19 cellular contexts compared by ENCODE assay signal in genomic region chr1:234405676-234406075, GRCh38. TPM values are rescaled to one million over a fixed set of nuclear protein-coding genes. Genes with fewer than 3 reads are reported as not detected.
DNase-seq lines count a peak whose midpoint lies in the region; ATAC-seq and TF ChIP-seq lines count a peak whose summit lies in the region.
"Had no signal": no experiment of that assay in that cellular context is flagged by ENCODE, and none has a peak within 500 bp of the region (broad histone marks: within the 10 kb centered on the region; RNA-seq: fewer than 3 reads in every experiment).

No MANE protein-coding gene starts in this region.

- peaks cover 25% of the 10 kb centered on the region for H3K4me1 ChIP-seq in DND-41 (ENCODE audit: insufficient read depth, low read length)
- H3K4me1 ChIP-seq in naive thymus-derived CD4-positive, alpha-beta T cell (ENCODE audit: control insufficient read depth in 2 of 2, insufficient read depth in 2 of 2, low read length in 2 of 2): peaks cover 11 to 63% of the 10 kb centered on the region in 2 donors
- H3K4me1 ChIP-seq: BE2C had no signal

- intact Hi-C loops in CD4-positive, alpha-beta T cell (cut with DNase I, micrococcal nuclease): loop anchor here in 1 of 2 experiments (5.0 kb wide), 1 partner anchor 33 kb away; the partner anchor contains the start of gene COA6
- intact Hi-C loops in naive thymus-derived CD4-positive, alpha-beta T cell (cut with micrococcal nuclease): loop anchor here (1.0 to 10.0 kb wide), 3 partner anchors 202 to 756 kb away; partner anchors contain the start of gene RBM34 (in 1 of the 2)

- H3K4me3 ChIP-seq in DND-41 (ENCODE audit: low read depth in 1 of 2, low read length in 2 of 2): no peak overlapping the region
- H3K4me3 ChIP-seq in naive thymus-derived CD4-positive, alpha-beta T cell (ENCODE audit: low read length): no peak overlapping the region
- H3K4me3 ChIP-seq: GM23248 had no signal

- peaks cover 62% of the 10 kb centered on the region for H3K36me3 ChIP-seq in DND-41 (ENCODE audit: insufficient read depth, low read length)
- H3K36me3 ChIP-seq in naive thymus-derived CD4-positive, alpha-beta T cell (ENCODE audit: control insufficient read depth in 2 of 3, insufficient read depth in 3 of 3, low read length in 3 of 3): no peaks in the 10 kb centered on the region
- H3K36me3 ChIP-seq: BE2C had no signal

- ATAC-seq in activated T-cell treated with anti-CD3 and anti-CD28 coated beads, Interleukin-2, amount 50 U/mL, for 72 hours (replicated peaks in 1 of 2): no peak
- no peak for ATAC-seq in CD4-positive, alpha-beta T cell (ENCODE audit: poor library complexity)
- ATAC-seq in DND-41 (ENCODE audit: insufficient read depth, low read depth): no peak
- ATAC-seq in naive thymus-derived CD4-positive, alpha-beta T cell: no peak
- no peak for ATAC-seq in HG03342 (IDR thresholded peaks at IDR 0.05; ENCODE audit: unreplicated experiment)
- ATAC-seq: Right ventricle myocardium inferior had no signal

- POLR2A ChIA-PET in CD4-positive, alpha-beta T cell (lab: Charles Lee): interaction anchor here (0.6 to 3.3 kb wide), 4 partner anchors 13 to 36 kb away, joined by 3 to 16 read pairs (median 4); partner anchors contain the start of gene COA6
- POLR2A ChIA-PET in naive thymus-derived CD4-positive, alpha-beta T cell (lab: Charles Lee): interaction anchor here (0.6 to 8.9 kb wide), 6 partner anchors 10 to 755 kb away, joined by 3 to 124 read pairs (median 8); partner anchors contain the start of genes COA6 and RBM34

- H3K36me3 Mint-ChIP-seq in activated T-cell treated with anti-CD3 and anti-CD28 coated beads, Interleukin-2, amount 50 U/mL, for 24 hours (ENCODE audit: low read depth): peaks cover 83% of the 10 kb centered on the region
- H3K36me3 Mint-ChIP-seq in activated T-cell treated with anti-CD3 and anti-CD28 coated beads, Interleukin-2, amount 50 U/mL, for 72 hours (ENCODE audit: insufficient read depth in 2 of 2): peaks cover 0 to 5% of the 10 kb centered on the region in 2 donors
- peaks cover 9% of the 10 kb centered on the region for H3K36me3 Mint-ChIP-seq in CD4-positive, alpha-beta T cell (ENCODE audit: low read depth)
- peaks cover 0 to 21% (median 0%) of the 10 kb centered on the region in 5 donors for H3K36me3 Mint-ChIP-seq in naive thymus-derived CD4-positive, alpha-beta T cell

- no peak overlapping the region for H3K9ac ChIP-seq in DND-41 (ENCODE audit: low read depth, low read length)
- H3K9ac ChIP-seq: GM23248 had no signal

- TF ChIP-seq CTCF in CD4-positive, alpha-beta T cell (IDR thresholded peaks at IDR 0.05): no peak
- TF ChIP-seq CTCF in DND-41 (IDR thresholded peaks at IDR 0.05; ENCODE audit: borderline replicate concordance, extremely low read depth, low read length, poor library complexity, severe bottlenecking): no peak

- CTCF ChIA-PET in CD4-positive, alpha-beta T cell (lab: Charles Lee): interaction anchor here (1.1 kb wide), 2 partner anchors 13 to 80 kb away, joined by 3 to 9 read pairs; no protein-coding TSS in a partner anchor
- CTCF ChIA-PET in naive thymus-derived CD4-positive, alpha-beta T cell (lab: Charles Lee): interaction anchor here (0.8 to 2.6 kb wide), 3 partner anchors 10 to 83 kb away, joined by 3 to 13 read pairs (median 9); no protein-coding TSS in a partner anchor

- no peak overlapping the region for H2AFZ ChIP-seq in DND-41 (ENCODE audit: low read depth, low read length)
- H2AFZ ChIP-seq: GM23248 had no signal

- H3K4me3 Mint-ChIP-seq in activated T-cell treated with anti-CD3 and anti-CD28 coated beads, Interleukin-2, amount 50 U/mL, for 24 hours: no peak overlapping the region
- H3K4me3 Mint-ChIP-seq in activated T-cell treated with anti-CD3 and anti-CD28 coated beads, Interleukin-2, amount 50 U/mL, for 72 hours: no peak overlapping the region
- H3K4me3 Mint-ChIP-seq in CD4-positive, alpha-beta T cell: peak overlapping the region; percentile 71
- H3K4me3 Mint-ChIP-seq in naive thymus-derived CD4-positive, alpha-beta T cell: peak overlapping the region in 9 of 10 donors; percentile 4 to 69 (median 53)
- H3K4me3 Mint-ChIP-seq: H9, HFFc6 had no signal

- H3K27me3 ChIP-seq in CD4-positive, alpha-beta T cell (ENCODE audit: control insufficient read depth, insufficient read depth, low read length): no peaks in the 10 kb centered on the region
- no peaks in the 10 kb centered on the region for H3K27me3 ChIP-seq in DND-41 (ENCODE audit: insufficient read depth, low read length, poor library complexity)
- H3K27me3 ChIP-seq in naive thymus-derived CD4-positive, alpha-beta T cell (ENCODE audit: control insufficient read depth in 2 of 2, insufficient read depth in 2 of 2, low read length in 2 of 2): no peaks in the 10 kb centered on the region
- H3K27me3 ChIP-seq: BE2C had no signal

- peak overlapping the region; percentile 33 for H3K27ac Mint-ChIP-seq in activated T-cell treated with anti-CD3 and anti-CD28 coated beads, Interleukin-2, amount 50 U/mL, for 24 hours
- no peak overlapping the region for H3K27ac Mint-ChIP-seq in activated T-cell treated with anti-CD3 and anti-CD28 coated beads, Interleukin-2, amount 50 U/mL, for 72 hours
- peak overlapping the region; percentile 91 for H3K27ac Mint-ChIP-seq in CD4-positive, alpha-beta T cell
- peak overlapping the region in 8 of 9 donors; percentile 91 to 99 (median 97) for H3K27ac Mint-ChIP-seq in naive thymus-derived CD4-positive, alpha-beta T cell
- H3K27ac Mint-ChIP-seq: HFFc6 had no signal

- no peak for DNase-seq in activated T-cell treated with anti-CD3 and anti-CD28 coated beads, Interleukin-2, amount 50 U/mL, for 24 hours
- DNase-seq in activated T-cell treated with anti-CD3 and anti-CD28 coated beads, Interleukin-2, amount 50 U/mL, for 72 hours: no peak
- no peak for DNase-seq in CD4-positive, alpha-beta T cell
- DNase-seq in DND-41 (no peak), EL (no peak)
- DNase-seq in naive thymus-derived CD4-positive, alpha-beta T cell: peak in 2 of 9 donors; percentile 15 to 29
- DNase-seq: BE2C, GM23248, H9, HFFc6, Karpas-422, NCI-H1694, NCI-H2081, NCI-H2171, NCI-H345, NCI-H526, OCI-M1 had no signal

- H3K79me2 ChIP-seq in DND-41 (ENCODE audit: insufficient read depth, low read length): no peaks in the 10 kb centered on the region

- H3K9me3 ChIP-seq in CD4-positive, alpha-beta T cell (ENCODE audit: control insufficient read depth, low read length): no peaks in the 10 kb centered on the region
- no peaks in the 10 kb centered on the region for H3K9me3 ChIP-seq in DND-41 (ENCODE audit: insufficient read depth, low read length, severe bottlenecking)
- no peaks in the 10 kb centered on the region for H3K9me3 ChIP-seq in naive thymus-derived CD4-positive, alpha-beta T cell (ENCODE audit: control insufficient read depth in 2 of 3, low read length in 3 of 3)
- H3K9me3 ChIP-seq: BE2C had no signal

- H3K27me3 Mint-ChIP-seq in activated T-cell treated with anti-CD3 and anti-CD28 coated beads, Interleukin-2, amount 50 U/mL, for 24 hours: no peaks in the 10 kb centered on the region
- no peaks in the 10 kb centered on the region for H3K27me3 Mint-ChIP-seq in activated T-cell treated with anti-CD3 and anti-CD28 coated beads, Interleukin-2, amount 50 U/mL, for 72 hours (ENCODE audit: low read depth)
- no peaks in the 10 kb centered on the region for H3K27me3 Mint-ChIP-seq in CD4-positive, alpha-beta T cell
- H3K27me3 Mint-ChIP-seq in naive thymus-derived CD4-positive, alpha-beta T cell: no peaks in the 10 kb centered on the region

- H4K20me1 ChIP-seq in DND-41 (ENCODE audit: insufficient read depth, low read length): no peaks in the 10 kb centered on the region

- peaks cover 65% of the 10 kb centered on the region for H3K4me1 Mint-ChIP-seq in activated T-cell treated with anti-CD3 and anti-CD28 coated beads, Interleukin-2, amount 50 U/mL, for 24 hours (ENCODE audit: low read depth)
- peaks cover 71% of the 10 kb centered on the region for H3K4me1 Mint-ChIP-seq in activated T-cell treated with anti-CD3 and anti-CD28 coated beads, Interleukin-2, amount 50 U/mL, for 72 hours (ENCODE audit: low read depth)
- peaks cover 75% of the 10 kb centered on the region for H3K4me1 Mint-ChIP-seq in CD4-positive, alpha-beta T cell (ENCODE audit: low read depth)
- H3K4me1 Mint-ChIP-seq in naive thymus-derived CD4-positive, alpha-beta T cell: peaks cover 38 to 86% (median 79%) of the 10 kb centered on the region in 7 donors
- H3K4me1 Mint-ChIP-seq: H9 had no signal

- H3K4me2 ChIP-seq in DND-41 (ENCODE audit: insufficient read depth, low read length): no peak overlapping the region

- no peaks in the 10 kb centered on the region for H3K9me3 Mint-ChIP-seq in activated T-cell treated with anti-CD3 and anti-CD28 coated beads, Interleukin-2, amount 50 U/mL, for 24 hours
- no peaks in the 10 kb centered on the region for H3K9me3 Mint-ChIP-seq in activated T-cell treated with anti-CD3 and anti-CD28 coated beads, Interleukin-2, amount 50 U/mL, for 72 hours
- no peaks in the 10 kb centered on the region for H3K9me3 Mint-ChIP-seq in CD4-positive, alpha-beta T cell
- H3K9me3 Mint-ChIP-seq in naive thymus-derived CD4-positive, alpha-beta T cell: peaks cover 0 to 5% (median 0%) of the 10 kb centered on the region in 11 donors
- H3K9me3 Mint-ChIP-seq: H9, HFFc6 had no signal

- H3K27ac ChIP-seq in CD4-positive, alpha-beta T cell (ENCODE audit: low read depth, low read length): peak overlapping the region; percentile 52
- 0 out of 2 replicates have a peak overlapping the region, but pooled peaks have one; percentile 22 for H3K27ac ChIP-seq in DND-41 (ENCODE audit: low read length)
- peak overlapping the region; percentile 78 for H3K27ac ChIP-seq in naive thymus-derived CD4-positive, alpha-beta T cell (ENCODE audit: low read depth, low read length)
- H3K27ac ChIP-seq: GM23248 had no signal

RNA-seq across cellular contexts. Expression of gene COA6, which starts 32.4 kb away (rescaled TPM):
- total RNA-seq in activated T-cell treated with anti-CD3 and anti-CD28 coated beads, Interleukin-2, amount 50 U/mL, for 72 hours: 10 to 100 TPM; 55.3 to 58.2 TPM
- total RNA-seq in CD4-positive, alpha-beta T cell: 10 to 100 TPM; 10.0 to 12.2 TPM
- 10 to 100 TPM in 4 of 5 experiments, 1 to 10 TPM in 1; 9.5 to 47.3 (median 18.5) TPM for total RNA-seq in naive thymus-derived CD4-positive, alpha-beta T cell
- polyA plus RNA-seq in naive thymus-derived CD4-positive, alpha-beta T cell: 10 to 100 TPM; 31.6 to 52.7 TPM

Comparison
In these comparisons a context has a peak if more than half of its experiments do, and no peak if none do; other contexts are left out.
1. H3K4me3 Mint-ChIP-seq: peak in CD4-positive, alpha-beta T cell (single experiment) and naive thymus-derived CD4-positive, alpha-beta T cell (9 of 10); none in activated T-cell treated with anti-CD3 and anti-CD28 coated beads, Interleukin-2, amount 50 U/mL, for 24 hours (single experiment) and activated T-cell treated with anti-CD3 and anti-CD28 coated beads, Interleukin-2, amount 50 U/mL, for 72 hours (0 of 2).
2. H3K27ac ChIP-seq: peak in every context shown above with its lines; median percentile 78 in naive thymus-derived CD4-positive, alpha-beta T cell; 52 in CD4-positive, alpha-beta T cell; 22 in DND-41.